Comparison of ENCODE assay signal across 11 cellular contexts in the genomic region with DNA sequence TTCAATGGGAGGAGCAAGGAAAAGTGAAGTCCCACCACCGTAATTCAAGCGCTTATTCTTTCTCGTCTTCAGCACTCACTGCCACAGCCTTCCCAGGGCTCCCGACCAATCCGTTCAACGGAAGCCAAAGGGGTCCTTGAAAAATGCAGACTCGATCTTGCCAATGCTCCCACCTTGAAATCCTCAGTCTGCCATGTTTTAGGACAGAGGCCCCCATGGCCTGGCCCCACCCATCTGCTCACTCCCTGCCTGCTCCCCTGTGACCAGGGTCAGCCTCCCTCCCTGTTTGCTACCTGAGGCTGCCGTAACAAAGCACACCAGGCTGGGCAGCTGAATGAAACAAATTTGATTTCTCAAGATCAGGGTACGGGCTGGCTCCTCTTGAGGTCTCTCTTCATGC. TPM values are rescaled to one million over a fixed set of nuclear protein-coding genes. Genes with fewer than 3 reads are reported as not detected.
DNase-seq lines count a peak whose midpoint lies in the region; ATAC-seq and TF ChIP-seq lines count a peak whose summit lies in the region.
"Had no signal": no experiment of that assay in that cellular context is flagged by ENCODE, and none has a peak within 500 bp of the region (broad histone marks: within the 10 kb centered on the region; RNA-seq: fewer than 3 reads in every experiment).

No MANE protein-coding gene starts in this region.

- H3K36me3 ChIP-seq in H7 (replicated peaks; ENCODE audit: control insufficient read depth, insufficient read depth, low read length) (no peaks in the 10 kb centered on the region; the same call in 1 of the 2 replicates), neuronal stem cell (replicated peaks in 1 of 2; ENCODE audit: control insufficient read depth in 2 of 2, insufficient read depth in 2 of 2, low read length in 2 of 2) (peaks cover 3 to 5% of the 10 kb centered on the region in 2 donors)

- H2BK5ac ChIP-seq in neuronal stem cell (ENCODE audit: low read length): no peak overlapping the region

- H3K27me3 ChIP-seq in H7 (ENCODE audit: control insufficient read depth, insufficient read depth, low read length) (no peaks in the 10 kb centered on the region), neuronal stem cell (ENCODE audit: control insufficient read depth in 3 of 3, insufficient read depth in 3 of 3, low read depth in 1 of 3, low read length in 3 of 3) (no peaks in the 10 kb centered on the region)

- H2AFZ ChIP-seq in neuronal stem cell (ENCODE audit: low read length): no peak overlapping the region

- DNase-seq in activated T-cell treated with anti-CD3 and anti-CD28 coated beads, Interleukin-2, amount 50 U/mL, for 24 hours: peak; percentile 21
- no peak for DNase-seq in activated T-cell treated with anti-CD3 and anti-CD28 coated beads, Interleukin-2, amount 50 U/mL, for 72 hours
- peak; percentile 12 for DNase-seq in H7
- no peak for DNase-seq in neuronal stem cell (ENCODE audit: low spot score)
- peak; percentile 65 for DNase-seq in type B pancreatic cell (ENCODE audit: extremely low spot score, unreplicated experiment)
- no peak for DNase-seq in NCI-H1092 (lab: John Stamatoyannopoulos, UW)
- DNase-seq: CD4-positive, alpha-beta memory T cell; GF-D8 had no signal

- peaks cover 10% of the 10 kb centered on the region for H3K9me3 Mint-ChIP-seq in activated T-cell treated with anti-CD3 and anti-CD28 coated beads, Interleukin-2, amount 50 U/mL, for 24 hours
- peaks cover 3 to 4% of the 10 kb centered on the region in 2 donors for H3K9me3 Mint-ChIP-seq in activated T-cell treated with anti-CD3 and anti-CD28 coated beads, Interleukin-2, amount 50 U/mL, for 72 hours
- H3K9me3 Mint-ChIP-seq in type B pancreatic cell: peaks cover 31% of the 10 kb centered on the region

- H3K4me1 ChIP-seq in neuronal stem cell (ENCODE audit: control insufficient read depth in 2 of 2, insufficient read depth in 1 of 2, low read depth in 1 of 2, low read length in 2 of 2): peaks cover 12 to 13% of the 10 kb centered on the region in 2 donors

- peak overlapping the region; percentile 33 for H2AK5ac ChIP-seq in neuronal stem cell (ENCODE audit: low read depth, low read length)

- H3K14ac ChIP-seq in neuronal stem cell (ENCODE audit: low read length): no peak overlapping the region

- H3K4me1 Mint-ChIP-seq in activated T-cell treated with anti-CD3 and anti-CD28 coated beads, Interleukin-2, amount 50 U/mL, for 24 hours (ENCODE audit: low read depth): peaks cover 27% of the 10 kb centered on the region
- peaks cover 31% of the 10 kb centered on the region for H3K4me1 Mint-ChIP-seq in activated T-cell treated with anti-CD3 and anti-CD28 coated beads, Interleukin-2, amount 50 U/mL, for 72 hours (ENCODE audit: low read depth)
- peaks cover 15% of the 10 kb centered on the region for H3K4me1 Mint-ChIP-seq in type B pancreatic cell (ENCODE audit: unreplicated experiment)

- no peak overlapping the region for H2BK15ac ChIP-seq in neuronal stem cell (ENCODE audit: low read length)

- peaks cover 12% of the 10 kb centered on the region for H3K79me1 ChIP-seq in neuronal stem cell (ENCODE audit: low read depth, low read length)

- no peak overlapping the region for H2BK120ac ChIP-seq in neuronal stem cell (ENCODE audit: low read depth, low read length)

- no CpG with 5 or more reads among the region's 9 CpGs for WGBS in neuronal stem cell (ENCODE audit: extremely low coverage in 2 of 2, insufficient read length in 2 of 2, insufficient replicate concordance in 1 of 2), 2 donors

- H4K91ac ChIP-seq in neuronal stem cell (ENCODE audit: low read depth, low read length, poor library complexity): no peak overlapping the region

- TF ChIP-seq CTCF in type B pancreatic cell (conservative IDR thresholded peaks at IDR 0.05): no peak

- ATAC-seq in activated T-cell treated with anti-CD3 and anti-CD28 coated beads, Interleukin-2, amount 50 U/mL, for 72 hours (replicated peaks in 1 of 2): no peak
- ATAC-seq in GM18511 (IDR thresholded peaks at IDR 0.05; ENCODE audit: unreplicated experiment): no peak

- no peak overlapping the region for H3K23ac ChIP-seq in neuronal stem cell (ENCODE audit: low read depth, low read length, poor library complexity)

- H3K4me2 ChIP-seq in neuronal stem cell (ENCODE audit: insufficient read depth, low read length, poor library complexity, severe bottlenecking): no peak overlapping the region

- H4K8ac ChIP-seq in neuronal stem cell (ENCODE audit: low read depth, low read length): no peak overlapping the region

- H3K4me3 ChIP-seq in H7 (ENCODE audit: insufficient read depth, low read depth, low read length): no peak overlapping the region
- H3K4me3 ChIP-seq in neuronal stem cell (ENCODE audit: low read length in 2 of 2): no peak overlapping the region

- H3K27me3 Mint-ChIP-seq in activated T-cell treated with anti-CD3 and anti-CD28 coated beads, Interleukin-2, amount 50 U/mL, for 24 hours: no peaks in the 10 kb centered on the region
- H3K27me3 Mint-ChIP-seq in activated T-cell treated with anti-CD3 and anti-CD28 coated beads, Interleukin-2, amount 50 U/mL, for 72 hours (ENCODE audit: low read depth): no peaks in the 10 kb centered on the region
- no peaks in the 10 kb centered on the region for H3K27me3 Mint-ChIP-seq in type B pancreatic cell
- H3K27me3 Mint-ChIP-seq: B cell; CD4-positive, alpha-beta memory T cell had no signal

- no peak overlapping the region for H3K27ac ChIP-seq in neuronal stem cell (replicated peaks; ENCODE audit: low read length)
- H3K27ac ChIP-seq: C4-2B had no signal

- H3K9ac ChIP-seq in neuronal stem cell (ENCODE audit: low read depth, low read length, poor library complexity): peak overlapping the region; percentile 9

- H2BK12ac ChIP-seq in neuronal stem cell (ENCODE audit: low read length): no peak overlapping the region

- no peak overlapping the region for H3K4ac ChIP-seq in neuronal stem cell (ENCODE audit: low read length)

- no peak overlapping the region for H3K4me3 Mint-ChIP-seq in activated T-cell treated with anti-CD3 and anti-CD28 coated beads, Interleukin-2, amount 50 U/mL, for 24 hours
- H3K4me3 Mint-ChIP-seq in activated T-cell treated with anti-CD3 and anti-CD28 coated beads, Interleukin-2, amount 50 U/mL, for 72 hours: no peak overlapping the region
- no peak overlapping the region for H3K4me3 Mint-ChIP-seq in type B pancreatic cell
- H3K4me3 Mint-ChIP-seq: B cell; CD4-positive, alpha-beta memory T cell had no signal

- peaks cover 68% of the 10 kb centered on the region for H3K36me3 Mint-ChIP-seq in activated T-cell treated with anti-CD3 and anti-CD28 coated beads, Interleukin-2, amount 50 U/mL, for 24 hours (ENCODE audit: low read depth)
- H3K36me3 Mint-ChIP-seq in activated T-cell treated with anti-CD3 and anti-CD28 coated beads, Interleukin-2, amount 50 U/mL, for 72 hours (ENCODE audit: insufficient read depth in 2 of 2): peaks cover 30 to 32% of the 10 kb centered on the region in 2 donors
- peaks cover 41% of the 10 kb centered on the region for H3K36me3 Mint-ChIP-seq in type B pancreatic cell

- H3K18ac ChIP-seq in neuronal stem cell (ENCODE audit: low read length): no peak overlapping the region

- H3K9me3 ChIP-seq in neuronal stem cell (replicated peaks in 1 of 2; ENCODE audit: control insufficient read depth in 2 of 2, insufficient read depth in 1 of 2, low read depth in 1 of 2, low read length in 2 of 2): peaks cover 5 to 7% of the 10 kb centered on the region in 2 donors

- no peak overlapping the region for H3K27ac Mint-ChIP-seq in activated T-cell treated with anti-CD3 and anti-CD28 coated beads, Interleukin-2, amount 50 U/mL, for 24 hours
- no peak overlapping the region for H3K27ac Mint-ChIP-seq in activated T-cell treated with anti-CD3 and anti-CD28 coated beads, Interleukin-2, amount 50 U/mL, for 72 hours
- no peak overlapping the region for H3K27ac Mint-ChIP-seq in type B pancreatic cell
- H3K27ac Mint-ChIP-seq: B cell had no signal

RNA-seq across cellular contexts. Expression of a gene that starts 3.0 kb away (rescaled TPM):
- total RNA-seq in activated T-cell treated with anti-CD3 and anti-CD28 coated beads, Interleukin-2, amount 50 U/mL, for 72 hours: 10 to 100 TPM; 12.0 to 15.9 TPM
- total RNA-seq in H7 (2014; rRNA removed; shearing (Covaris generic)): 82.5 and 101 TPM in 2 replicates
- 26.4 TPM for polyA plus RNA-seq in neuronal stem cell (2013, experiment 1 of 2)
- polyA plus RNA-seq in neuronal stem cell (2013, experiment 2 of 2): 26.5 TPM
- total RNA-seq in type B pancreatic cell (ENCODE audit: low replicate concordance): 42.4 and 45.6 TPM in 2 replicates

RNA-seq across cellular contexts. Expression of a gene that starts 3.5 kb away (rescaled TPM):
- 10 to 100 TPM; 33.6 to 43.5 TPM for total RNA-seq in activated T-cell treated with anti-CD3 and anti-CD28 coated beads, Interleukin-2, amount 50 U/mL, for 72 hours
- 32.4 and 32.8 TPM in 2 replicates for total RNA-seq in H7 (2014; rRNA removed; shearing (Covaris generic))
- polyA plus RNA-seq in neuronal stem cell (2013, experiment 1 of 2): 14.0 TPM
- 12.9 TPM for polyA plus RNA-seq in neuronal stem cell (2013, experiment 2 of 2)
- total RNA-seq in type B pancreatic cell (ENCODE audit: low replicate concordance): 18.4 and 26.1 TPM in 2 replicates

Comparison
In these comparisons a context has a peak if more than half of its experiments do, and no peak if none do; other contexts are left out.
1. DNase-seq: peak in activated T-cell treated with anti-CD3 and anti-CD28 coated beads, Interleukin-2, amount 50 U/mL, for 24 hours (single experiment), H7 (single experiment) and type B pancreatic cell (single experiment); none in activated T-cell treated with anti-CD3 and anti-CD28 coated beads, Interleukin-2, amount 50 U/mL, for 72 hours (0 of 2), neuronal stem cell (single experiment) and NCI-H1092 (single experiment).